ENCODE assay signal across 8 cellular contexts in genomic region chr4:118835896-118836762, GRCh38. TPM values are rescaled to one million over a fixed set of nuclear protein-coding genes. Genes with fewer than 3 reads are reported as not detected.
DNase-seq lines count a peak whose midpoint lies in the region; ATAC-seq and TF ChIP-seq lines count a peak whose summit lies in the region.

SEC24D (minus strand) TSS chr4:118836126; CDS start chr4:118833696, 2,430 bp downstream.

- TF ChIP-seq RAD21 in neural cell (conservative IDR thresholded peaks at IDR 0.05): peak; percentile 25

- no peaks in the 10 kb centered on the region for H3F3A ChIP-seq in neural cell (ENCODE audit: insufficient read depth, low read length, poor library complexity, severe bottlenecking)

- H3K79me2 ChIP-seq in KMS-11 (ENCODE audit: insufficient read depth, low read depth): peaks cover 27% of the 10 kb centered on the region
- no peaks in the 10 kb centered on the region for H3K79me2 ChIP-seq in neural cell (replicated peaks; ENCODE audit: insufficient read depth, low read length)

- TF ChIP-seq CTCF in KMS-11 (conservative IDR thresholded peaks at IDR 0.05; ENCODE audit: low read depth, low read length) (0 out of 2 replicates have a peak, but pooled peaks have one; percentile 18), fibroblast of villous mesenchyme (IDR thresholded peaks at IDR 0.05; ENCODE audit: insufficient read depth, low read depth, low read length) (no peak), neural cell (IDR thresholded peaks at IDR 0.05; ENCODE audit: poor library complexity, severe bottlenecking) (peak; percentile 55), stomach (IDR thresholded peaks at IDR 0.05) (peak in 1 of 7 experiments; percentile 19)

- H3K27me3 ChIP-seq in KMS-11 (ENCODE audit: insufficient read depth, low read depth) (no peaks in the 10 kb centered on the region), neural cell (ENCODE audit: insufficient read depth, low read depth, low read length) (no peaks in the 10 kb centered on the region), stomach (no peaks in the 10 kb centered on the region)

- H3K9ac ChIP-seq in KMS-11 (peak within 1 kb of the TSS; percentile 96), neural cell (ENCODE audit: low read length) (peak within 1 kb of the TSS; percentile 66)

- H3K36me3 ChIP-seq in KMS-11 (ENCODE audit: insufficient read depth) (no peaks in the 10 kb centered on the region), neural cell (ENCODE audit: insufficient read depth, low read length) (no peaks in the 10 kb centered on the region), stomach (peaks cover 15 to 25% (median 24%) of the 10 kb centered on the region in 4 donors)

- TF ChIP-seq EP300 in neural cell (conservative IDR thresholded peaks at IDR 0.05; ENCODE audit: poor library complexity, severe bottlenecking): no peak
- TF ChIP-seq EP300 in stomach (IDR thresholded peaks at IDR 0.05): no peak

- H2AFZ ChIP-seq in KMS-11 (ENCODE audit: low read depth): peak within 1 kb of the TSS; percentile 100
- peak within 1 kb of the TSS; percentile 32 for H2AFZ ChIP-seq in neural cell (ENCODE audit: low read depth, low read length)

- H3K27ac ChIP-seq in KMS-11 (peak within 1 kb of the TSS; percentile 86), neural cell (ENCODE audit: low read length) (no peak within 1 kb of the TSS), stomach (peak within 1 kb of the TSS; percentile 98 to 99 (median 99))

- peak; percentile 66 for ATAC-seq in GM21786 (IDR thresholded peaks at IDR 0.05; ENCODE audit: unreplicated experiment)

- no peaks in the 10 kb centered on the region for H4K20me1 ChIP-seq in KMS-11 (ENCODE audit: insufficient read depth)
- no peaks in the 10 kb centered on the region for H4K20me1 ChIP-seq in neural cell (ENCODE audit: insufficient read depth)

- peak; percentile 64 for TF ChIP-seq POLR2A in Raji (IDR thresholded peaks at IDR 0.05; ENCODE audit: insufficient read depth, low read depth, low read length)
- TF ChIP-seq POLR2A in stomach (IDR thresholded peaks at IDR 0.05): no peak

- H3K9me2 ChIP-seq in neural cell (ENCODE audit: insufficient read depth, low read length): no peaks in the 10 kb centered on the region

- H3K9me3 ChIP-seq in neural cell (ENCODE audit: low read length): no peaks in the 10 kb centered on the region
- no peaks in the 10 kb centered on the region for H3K9me3 ChIP-seq in stomach

- intact Hi-C loops in stomach (cut with DNase I; ENCODE audit: low total_unique reads): no loop called here

- DNase-seq in EH (ENCODE audit: low read depth): peak; percentile 91
- DNase-seq in activated effector memory CD4-positive, alpha-beta T cell treated with anti-CD3 and anti-CD28 coated beads, Interleukin-2, amount 50 U/mL, for 16 hours: peak; percentile 95
- peak; percentile 87 for DNase-seq in fibroblast of villous mesenchyme (ENCODE audit: low read depth)
- peak; percentile 91 for DNase-seq in stomach

- H3K4me1 ChIP-seq in KMS-11 (ENCODE audit: low read depth, poor library complexity, severe bottlenecking) (peaks cover 27% of the 10 kb centered on the region), stomach (peaks cover 15 to 46% (median 34%) of the 10 kb centered on the region in 4 donors)

- WGBS in stomach, 5 donors: 0 to 1% (median 0%) methylated on average over 49 to 76 of the region's 76 CpGs

- H3K4me2 ChIP-seq in KMS-11 (peak within 1 kb of the TSS; percentile 80), neural cell (ENCODE audit: low read length) (peak within 1 kb of the TSS; percentile 67)

- peak within 1 kb of the TSS; percentile 60 for H3K4me3 ChIP-seq in KMS-11 (IDR thresholded peaks at IDR 0.05; ENCODE audit: insufficient read depth, low read depth, low read length)
- H3K4me3 ChIP-seq in fibroblast of villous mesenchyme (ENCODE audit: low read depth, low read length): peak within 1 kb of the TSS; percentile 91
- peak within 1 kb of the TSS; percentile 94 for H3K4me3 ChIP-seq in neural cell (ENCODE audit: low read length)
- H3K4me3 ChIP-seq in stomach: peak within 1 kb of the TSS; percentile 81 to 98 (median 94)

TF ChIP-seq in neural cell, 6 proteins besides CTCF, POLR2A, EP300 and RAD21:
- TF ChIP-seq SMC3 (conservative IDR thresholded peaks at IDR 0.05; ENCODE audit: poor library complexity): peak; percentile 19
- peak; percentile 82 for TF ChIP-seq MXI1 (conservative IDR thresholded peaks at IDR 0.05; ENCODE audit: poor library complexity, severe bottlenecking)
- TF ChIP-seq EZH2 (IDR thresholded peaks at IDR 0.05; ENCODE audit: borderline replicate concordance, insufficient read depth, low read length, poor library complexity, severe bottlenecking): no peak
- no peak for TF ChIP-seq REST (IDR thresholded peaks at IDR 0.05; ENCODE audit: borderline replicate concordance)
- peak; percentile 47 for TF ChIP-seq POLR2AphosphoS5 (IDR thresholded peaks at IDR 0.05)
- no peak for TF ChIP-seq TAF1 (IDR thresholded peaks at IDR 0.05; ENCODE audit: low read depth)

RNA-seq across cellular contexts. Expression of gene SEC24D, which starts in this region (rescaled TPM):
- total RNA-seq in fibroblast of villous mesenchyme (103 and 134 TPM in 2 replicates), stomach (100 to 1,000 TPM in 1 of 5 donors, 10 to 100 TPM in 4; 25.9 to 132 (median 55.8) TPM)
- polyA plus RNA-seq in neural cell (7.8 TPM in 2 replicates), stomach (10 to 100 TPM in 2 of 3 donors, 1 to 10 TPM in 1; 6.7 to 19.6 (median 17.4) TPM)
- polyA minus RNA-seq in neural cell: 12.7 and 14.2 TPM in 2 replicates
